In genomic region chr7:83415840-83416239, GRCh38 we compare ENCODE assay signal across 29 cellular contexts.
DNase-seq lines count a peak whose midpoint lies in the region; ATAC-seq, FAIRE-seq and TF ChIP-seq lines count a peak whose summit lies in the region.
"Had no signal": no experiment of that assay in that cellular context is flagged by ENCODE, and none has a peak within 500 bp of the region (broad histone marks: within the 10 kb centered on the region; RNA-seq: fewer than 3 reads in every experiment).

No MANE protein-coding gene starts in this region.

- TF ChIP-seq CTCF in GM23338 (conservative IDR thresholded peaks at IDR 0.05; ENCODE audit: low read depth in 2 of 2): no peak
- TF ChIP-seq CTCF in WTC11 (IDR thresholded peaks at IDR 0.05): no peak
- TF ChIP-seq CTCF in gastroesophageal sphincter (IDR thresholded peaks at IDR 0.05): no peak
- TF ChIP-seq CTCF in HepG2 (CRISPR knock-in tag; IDR thresholded peaks at IDR 0.05): no peak

- DNase-seq in GM23338 (ENCODE audit: low spot score) (peak; percentile 71), WTC11 (ENCODE audit: low spot score) (no peak), iPS-NIHi11 (ENCODE audit: low spot score) (peak; percentile 35), EL (no peak), HepG2 (ENCODE audit: low spot score) (no peak), NCI-H187 (lab: John Stamatoyannopoulos, UW) (no peak)
- DNase-seq: activated CD4-positive, alpha-beta T cell treated with anti-CD3 and anti-CD28 coated beads for 4 hours; activated naive CD4-positive, alpha-beta T cell treated with anti-CD3 and anti-CD28 coated beads, Interleukin-2, amount 10 ng/mL, durations not matched to agents 7 days and 5 days; amygdala; central memory CD4-positive, alpha-beta T cell; erythroblast; foreskin fibroblast; GF-D8; hippocampal formation; kidney; NCI-H1092 treated with DMSO at 0.1 percent for 48 hours; NCI-H2081 treated with DMSO at 0.1 percent for 48 hours; nucleus accumbens; SIG-M5; spleen; stimulated activated CD4-positive, alpha-beta T cell treated with anti-CD3 and anti-CD28 coated beads, Interleukin-4, amount 100 ng/mL, for 1 hour; stimulated activated naive CD4-positive, alpha-beta T cell treated with Interleukin-2 at 50 U/mL for 16 hours had no signal

- no peak for FAIRE-seq in HepG2 (lab: Jason Lieb, UNC)
- FAIRE-seq: D721Med, kidney had no signal

- TF ChIP-seq EP300 in Ishikawa (IDR thresholded peaks at IDR 0.05; ENCODE audit: borderline replicate concordance) (peak; percentile 98), gastroesophageal sphincter (IDR thresholded peaks at IDR 0.05) (no peak), HepG2 (IDR thresholded peaks at IDR 0.05; ENCODE audit: low read depth in 2 of 2, low read length in 2 of 2) (no peak), HepG2 (CRISPR knock-in tag; IDR thresholded peaks at IDR 0.05; ENCODE audit: borderline replicate concordance) (no peak)

- H2AFZ ChIP-seq in GM23338 (no peak overlapping the region), HepG2 (ENCODE audit: low read length) (no peak overlapping the region)

- peak overlapping the region; percentile 31 for H3K4me3 ChIP-seq in GM23338
- no peak overlapping the region for H3K4me3 ChIP-seq in gastroesophageal sphincter
- no peak overlapping the region for H3K4me3 ChIP-seq in HepG2 (replicated peaks in 1 of 3; ENCODE audit: insufficient read depth in 1 of 3, low read depth in 2 of 3, low read length in 3 of 3)
- H3K4me3 ChIP-seq: spleen, thoracic aorta had no signal

- H3K9ac ChIP-seq in HepG2 (ENCODE audit: insufficient read depth, low read depth, low read length): no peak overlapping the region

- in situ Hi-C loops in HepG2 (cut with HindIII; ENCODE audit: extremely low pct_ligation_motif_present, low pct_unique_long_range_greater_than_20kb): no loop called here

- H3K4me1 ChIP-seq in GM23338 (ENCODE audit: insufficient read depth) (peaks cover 54% of the 10 kb centered on the region), gastroesophageal sphincter (no peaks in the 10 kb centered on the region), HepG2 (ENCODE audit: insufficient read depth, low read length) (no peaks in the 10 kb centered on the region)
- H3K4me1 ChIP-seq: spleen had no signal

- H3K9me3 Mint-ChIP-seq in GM23338 (no peaks in the 10 kb centered on the region), WTC11 (peaks cover 9% of the 10 kb centered on the region)
- H3K9me3 Mint-ChIP-seq: activated naive CD4-positive, alpha-beta T cell treated with anti-CD3 and anti-CD28 coated beads, Interleukin-2, amount 10 ng/mL, durations not matched to agents 7 days and 5 days; T-helper 1 cell treated with Interleukin-12 subunit alpha and Interleukin-12 subunit beta and Interleukin-4 antibody, amounts not matched to agents 30 μg/mL and 1 μg/mL, for 36 hours had no signal

- no peaks in the 10 kb centered on the region; the same call in 2 of the 3 replicates for H3K36me3 Mint-ChIP-seq in GM23338 (ENCODE audit: low read depth)
- peaks cover 4% of the 10 kb centered on the region for H3K36me3 Mint-ChIP-seq in WTC11
- H3K36me3 Mint-ChIP-seq: activated naive CD4-positive, alpha-beta T cell treated with anti-CD3 and anti-CD28 coated beads, Interleukin-2, amount 10 ng/mL, durations not matched to agents 7 days and 5 days; memory B cell had no signal

- peak; percentile 21; the same call in 1 of the 2 replicates for TF ChIP-seq RAD21 in Ishikawa (IDR thresholded peaks at IDR 0.05; ENCODE audit: low read depth)
- no peak for TF ChIP-seq RAD21 in HepG2 (CRISPR knock-in tag; IDR thresholded peaks at IDR 0.05)

- H3K27ac Mint-ChIP-seq in GM23338: peak overlapping the region; percentile 91
- peak overlapping the region; percentile 94 for H3K27ac Mint-ChIP-seq in WTC11
- H3K27ac Mint-ChIP-seq: activated naive CD4-positive, alpha-beta T cell treated with anti-CD3 and anti-CD28 coated beads, Interleukin-2, amount 10 ng/mL, durations not matched to agents 7 days and 5 days; memory B cell; T-helper 1 cell treated with Interleukin-12 subunit alpha and Interleukin-12 subunit beta and Interleukin-4 antibody, amounts not matched to agents 30 μg/mL and 1 μg/mL, for 36 hours had no signal

- H3K9me3 ChIP-seq in gastroesophageal sphincter (no peaks in the 10 kb centered on the region), HepG2 (ENCODE audit: low read length) (no peaks in the 10 kb centered on the region)
- H3K9me3 ChIP-seq: thoracic aorta had no signal

- peak overlapping the region; percentile 71 for H3K27ac ChIP-seq in GM23338 (ENCODE audit: low read depth)
- H3K27ac ChIP-seq in gastroesophageal sphincter: no peak overlapping the region
- H3K27ac ChIP-seq in HepG2 (ENCODE audit: extremely low read length, insufficient read depth, low read length): no peak overlapping the region
- H3K27ac ChIP-seq: C4-2B, spleen, thoracic aorta had no signal

- no TSS peak for BruUV-seq in HepG2 (replicated peaks; lab: Mats Ljungman, UMichigan)

- no peaks in the 10 kb centered on the region for H3K36me3 ChIP-seq in GM23338 (ENCODE audit: insufficient read depth)
- no peaks in the 10 kb centered on the region for H3K36me3 ChIP-seq in gastroesophageal sphincter
- H3K36me3 ChIP-seq in HepG2 (replicated peaks in 1 of 2; ENCODE audit: control insufficient read depth in 1 of 2, insufficient read depth in 2 of 2, low read length in 2 of 2): no peaks in the 10 kb centered on the region
- H3K36me3 ChIP-seq: spleen, thoracic aorta had no signal

- H3K27me3 Mint-ChIP-seq in GM23338 (ENCODE audit: insufficient read depth, low read depth, poor library complexity): peaks cover 2% of the 10 kb centered on the region
- H3K27me3 Mint-ChIP-seq in WTC11 (ENCODE audit: low read depth): no peaks in the 10 kb centered on the region
- H3K27me3 Mint-ChIP-seq: activated naive CD4-positive, alpha-beta T cell treated with anti-CD3 and anti-CD28 coated beads, Interleukin-2, amount 10 ng/mL, durations not matched to agents 7 days and 5 days; memory B cell had no signal

- H3K27me3 ChIP-seq in GM23338 (ENCODE audit: insufficient read depth): no peaks in the 10 kb centered on the region
- H3K27me3 ChIP-seq in gastroesophageal sphincter: no peaks in the 10 kb centered on the region
- H3K27me3 ChIP-seq in HepG2 (ENCODE audit: control insufficient read depth in 1 of 2, insufficient read depth in 2 of 2, low read length in 2 of 2): no peaks in the 10 kb centered on the region
- H3K27me3 ChIP-seq: spleen had no signal

- H3F3A ChIP-seq in GM23338 (replicated peaks; ENCODE audit: low read depth): no peaks in the 10 kb centered on the region

- WGBS in gastroesophageal sphincter (ENCODE audit: low coverage in 1 of 2), 2 donors: 49 to 58% methylated on average over 2 of the region's 2 CpGs
- WGBS in HepG2 (ENCODE audit: low lambda C conversion rate): 2% methylated on average over 2 of the region's 2 CpGs

- POLR2A ChIA-PET in WTC11 (lab: Charles Lee) (interaction anchor here (0.6 kb wide), 1 partner anchor 27 kb away, joined by 3 read pairs; no protein-coding TSS in a partner anchor), HepG2 (lab: Yijun Ruan, JAX) (no interaction called here)

- H3K9me2 ChIP-seq in GM23338 (ENCODE audit: insufficient read depth): no peaks in the 10 kb centered on the region

- H3K4me3 Mint-ChIP-seq in GM23338: peak overlapping the region; percentile 62
- peak overlapping the region; percentile 52 for H3K4me3 Mint-ChIP-seq in WTC11
- H3K4me3 Mint-ChIP-seq: activated naive CD4-positive, alpha-beta T cell treated with anti-CD3 and anti-CD28 coated beads, Interleukin-2, amount 10 ng/mL, durations not matched to agents 7 days and 5 days; memory B cell; T-helper 1 cell treated with Interleukin-12 subunit alpha and Interleukin-12 subunit beta and Interleukin-4 antibody, amounts not matched to agents 30 μg/mL and 1 μg/mL, for 36 hours had no signal

- H3K4me2 ChIP-seq in GM23338 (peak overlapping the region; percentile 49), HepG2 (ENCODE audit: low read depth, low read length) (no peak overlapping the region)

- TF ChIP-seq POLR2A in gastroesophageal sphincter (IDR thresholded peaks at IDR 0.05) (no peak), HepG2 (IDR thresholded peaks at IDR 0.05; ENCODE audit: insufficient read depth in 1 of 2, low read depth in 2 of 2, low read length in 2 of 2) (no peak)

- no peaks in the 10 kb centered on the region for H4K20me1 ChIP-seq in GM23338 (replicated peaks; ENCODE audit: insufficient read depth)
- H4K20me1 ChIP-seq in HepG2 (ENCODE audit: insufficient read depth, low read length): no peaks in the 10 kb centered on the region

- H3K4me1 Mint-ChIP-seq in GM23338 (peaks cover 52% of the 10 kb centered on the region), WTC11 (peaks cover 57% of the 10 kb centered on the region)
- H3K4me1 Mint-ChIP-seq: activated naive CD4-positive, alpha-beta T cell treated with anti-CD3 and anti-CD28 coated beads, Interleukin-2, amount 10 ng/mL, durations not matched to agents 7 days and 5 days; memory B cell had no signal

- peak; percentile 70 for ATAC-seq in GM23338
- ATAC-seq in WTC11: peak; percentile 89
- no peak for ATAC-seq in gastroesophageal sphincter
- no peak for ATAC-seq in HepG2

- CTCF ChIA-PET in WTC11 (lab: Charles Lee) (interaction anchor here (0.6 to 5.0 kb wide), 10 partner anchors 16 to 799 kb away, joined by 3 to 45 read pairs (median 3); no protein-coding TSS in a partner anchor), HepG2 (lab: Yijun Ruan, JAX; ENCODE audit: low intra/inter-chr PET ratio, low total read pairs) (no interaction called here)

- H3K79me2 ChIP-seq in GM23338 (replicated peaks; ENCODE audit: insufficient read depth): no peaks in the 10 kb centered on the region
- H3K79me2 ChIP-seq in HepG2 (ENCODE audit: insufficient read depth, low read length): no peaks in the 10 kb centered on the region

- intact Hi-C loops in HepG2 (cut with micrococcal nuclease; ENCODE audit: unreplicated experiment): no loop called here

TF ChIP-seq in GM23338, 12 proteins besides CTCF, POLR2A, EP300 and RAD21 (continues in another document):
- TF ChIP-seq ZNF331 (CRISPR knock-in tag; IDR thresholded peaks at IDR 0.05; ENCODE audit: low read depth) (no peak), EZH2 (IDR thresholded peaks at IDR 0.05; ENCODE audit: low read depth, unreplicated experiment) (no peak)

TF ChIP-seq in Ishikawa, 13 proteins besides CTCF, POLR2A, EP300 and RAD21 (continues in another document):
- TF ChIP-seq FOXM1 (IDR thresholded peaks at IDR 0.05; ENCODE audit: borderline replicate concordance, low read depth) (peak; percentile 97), CEBPB (IDR thresholded peaks at IDR 0.05) (peak; percentile 66; the same call in 1 of the 2 replicates), NFIC (IDR thresholded peaks at IDR 0.05) (peak; percentile 98)

TF ChIP-seq in WTC11, 78 proteins besides CTCF, POLR2A, EP300 and RAD21 (continues in another document):
- TF ChIP-seq MXD4 (CRISPR knock-in tag; IDR thresholded peaks at IDR 0.05; ENCODE audit: borderline replicate concordance): no peak
- TF ChIP-seq, protein P1, sequence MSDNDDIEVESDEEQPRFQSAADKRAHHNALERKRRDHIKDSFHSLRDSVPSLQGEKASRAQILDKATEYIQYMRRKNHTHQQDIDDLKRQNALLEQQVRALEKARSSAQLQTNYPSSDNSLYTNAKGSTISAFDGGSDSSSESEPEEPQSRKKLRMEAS (CRISPR knock-in tag; IDR thresholded peaks at IDR 0.05): no peak

TF ChIP-seq in HepG2, 621 proteins besides CTCF, POLR2A, EP300 and RAD21 (continues in another document):
- no peak for TF ChIP-seq GLI4 (CRISPR knock-in tag; IDR thresholded peaks at IDR 0.05; ENCODE audit: borderline replicate concordance)

Comparison
In these comparisons a context has a peak if more than half of its experiments do, and no peak if none do; other contexts are left out.
1. ATAC-seq: peak in GM23338 (single experiment) and WTC11 (single experiment); none in gastroesophageal sphincter (single experiment) and HepG2 (single experiment).
2. DNase-seq: peak in GM23338 (single experiment) and iPS-NIHi11 (single experiment); none in WTC11 (single experiment), EL (single experiment), HepG2 (single experiment) and NCI-H187 (0 of 2).